In the genomic region with DNA sequence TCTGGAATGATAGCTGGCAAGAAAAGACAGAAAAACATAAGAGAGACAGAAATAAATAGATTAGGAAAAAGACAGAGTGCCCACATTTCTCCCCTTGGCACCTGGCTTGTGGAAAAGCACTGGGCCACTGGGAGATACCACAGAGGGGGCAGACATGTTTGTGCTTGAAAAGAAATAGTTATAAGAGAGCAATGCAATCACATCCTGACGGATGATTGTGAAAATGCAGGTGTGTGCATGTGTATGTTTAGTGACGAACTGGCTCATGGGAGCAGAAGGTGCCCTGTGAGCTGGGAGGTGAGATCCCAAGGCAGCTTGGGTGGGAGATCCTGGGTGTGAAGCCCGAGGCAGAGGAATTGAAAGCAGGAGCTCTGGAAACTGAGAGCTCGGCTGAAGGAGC, we compare ENCODE assay signal across 19 cellular contexts.
DNase-seq lines count a peak whose midpoint lies in the region; ATAC-seq, FAIRE-seq and TF ChIP-seq lines count a peak whose summit lies in the region.
"Had no signal": no experiment of that assay in that cellular context is flagged by ENCODE, and none has a peak within 500 bp of the region (broad histone marks: within the 10 kb centered on the region; RNA-seq: fewer than 3 reads in every experiment).

No MANE protein-coding gene starts in this region.

- H2BK12ac ChIP-seq in neuronal stem cell (ENCODE audit: low read length): no peak overlapping the region

- CTCF ChIA-PET in RWPE1 (lab: Yijun Ruan, JAX): no interaction called here

- H3K36me3 ChIP-seq in bronchial epithelial cell (ENCODE audit: control insufficient read depth, insufficient read depth, low read length): no peaks in the 10 kb centered on the region
- H3K36me3 ChIP-seq in neuronal stem cell (replicated peaks in 1 of 2; ENCODE audit: control insufficient read depth in 2 of 2, insufficient read depth in 2 of 2, low read length in 2 of 2): no peaks in the 10 kb centered on the region
- H3K36me3 ChIP-seq: BLaER1 treated with 17β-estradiol and CSF1 and Interleukin-3, amounts not matched to agents 10 nM and 100 nM had no signal

- no peak overlapping the region for H2BK15ac ChIP-seq in neuronal stem cell (ENCODE audit: low read length)

- DNase-seq in RWPE1 (ENCODE audit: low spot score) (no peak), bronchial epithelial cell (ENCODE audit: low read depth) (peak; percentile 80), neuronal stem cell (ENCODE audit: low spot score) (no peak), Ammon's horn (ENCODE audit: low spot score) (no peak), Right ventricle myocardium superior (no peak), COR-L47 (lab: John Stamatoyannopoulos, UW) (no peak)
- DNase-seq: 8988T; CD8-positive, alpha-beta T cell; DMS 273 treated with DMSO at 0.1 percent for 48 hours; DMS53; DND-41; EL; HCEC 1CT had no signal

- H2AK5ac ChIP-seq in neuronal stem cell (ENCODE audit: low read depth, low read length): no peak overlapping the region

- ATAC-seq in Right ventricle myocardium superior (ENCODE audit: poor library complexity): no peak
- ATAC-seq: CD8-positive, alpha-beta T cell; GM12878; GM23338 had no signal

- WGBS in neuronal stem cell (ENCODE audit: extremely low coverage in 2 of 2, insufficient read length in 2 of 2, insufficient replicate concordance in 1 of 2), 2 donors: no CpG with 5 or more reads among the region's 4 CpGs

- no peak overlapping the region for H2BK120ac ChIP-seq in neuronal stem cell (ENCODE audit: low read depth, low read length)

- H3K79me1 ChIP-seq in neuronal stem cell (ENCODE audit: low read depth, low read length): peaks cover 1% of the 10 kb centered on the region

- H2BK5ac ChIP-seq in neuronal stem cell (ENCODE audit: low read length): no peak overlapping the region

- H3K4me2 ChIP-seq in neuronal stem cell (ENCODE audit: insufficient read depth, low read length, poor library complexity, severe bottlenecking): no peak overlapping the region
- H3K4me2 ChIP-seq: GM23338 had no signal

- FAIRE-seq in bronchial epithelial cell (lab: Jason Lieb, UNC) (no peak), islet of Langerhans (lab: Jason Lieb, UNC) (peak; percentile 13)
- FAIRE-seq: GM12878, GM19239, H54 had no signal

- TF ChIP-seq CTCF in RWPE1 (conservative IDR thresholded peaks at IDR 0.05; ENCODE audit: low read depth) (no peak), bronchial epithelial cell (IDR thresholded peaks at IDR 0.05; ENCODE audit: insufficient read depth, low read length, severe bottlenecking) (no peak)

- H4K8ac ChIP-seq in neuronal stem cell (ENCODE audit: low read depth, low read length): no peak overlapping the region

- H3K9ac ChIP-seq in neuronal stem cell (ENCODE audit: low read depth, low read length, poor library complexity): no peak overlapping the region
- H3K9ac ChIP-seq: BLaER1 treated with 17β-estradiol and CSF1 and Interleukin-3, amounts not matched to agents 10 nM and 100 nM had no signal

- POLR2A ChIA-PET in RWPE1 (lab: Yijun Ruan, JAX; ENCODE audit: low non-redundant PET): no interaction called here

- no peak overlapping the region for H3K23ac ChIP-seq in neuronal stem cell (ENCODE audit: low read depth, low read length, poor library complexity)

- intact Hi-C loops in Right ventricle myocardium superior (cut with DNase I): no loop called here

- no peak overlapping the region for H2AFZ ChIP-seq in neuronal stem cell (ENCODE audit: low read length)
- H2AFZ ChIP-seq: GM23338 had no signal

- H3K27ac ChIP-seq in RWPE1: peak overlapping the region; percentile 53; the same call in 1 of the 2 replicates
- no peak overlapping the region for H3K27ac ChIP-seq in neuronal stem cell (replicated peaks; ENCODE audit: low read length)
- H3K27ac ChIP-seq: BLaER1 treated with 17β-estradiol and CSF1 and Interleukin-3, amounts not matched to agents 10 nM and 100 nM had no signal

- H3K4me3 ChIP-seq in bronchial epithelial cell (ENCODE audit: low read depth, low read length) (no peak overlapping the region), neuronal stem cell (ENCODE audit: low read length in 2 of 2) (no peak overlapping the region)
- H3K4me3 ChIP-seq: BLaER1 treated with 17β-estradiol and CSF1 and Interleukin-3, amounts not matched to agents 10 nM and 100 nM; GM12878; GM23338 had no signal

- no peaks in the 10 kb centered on the region for H3K9me3 ChIP-seq in neuronal stem cell (replicated peaks in 1 of 2; ENCODE audit: control insufficient read depth in 2 of 2, insufficient read depth in 1 of 2, low read depth in 1 of 2, low read length in 2 of 2)

- no peak overlapping the region for H3K4ac ChIP-seq in neuronal stem cell (ENCODE audit: low read length)

- no peak overlapping the region for H3K14ac ChIP-seq in neuronal stem cell (ENCODE audit: low read length)

- H3K27me3 ChIP-seq in bronchial epithelial cell (ENCODE audit: control insufficient read depth, insufficient read depth, low read length) (no peaks in the 10 kb centered on the region), neuronal stem cell (ENCODE audit: control insufficient read depth in 3 of 3, insufficient read depth in 3 of 3, low read depth in 1 of 3, low read length in 3 of 3) (peaks cover 0 to 3% (median 0%) of the 10 kb centered on the region in 3 experiments)

- H3K18ac ChIP-seq in neuronal stem cell (ENCODE audit: low read length): peak overlapping the region; percentile 48

- no peak overlapping the region for H4K91ac ChIP-seq in neuronal stem cell (ENCODE audit: low read depth, low read length, poor library complexity)

- H3K4me1 ChIP-seq in neuronal stem cell (ENCODE audit: control insufficient read depth in 2 of 2, insufficient read depth in 1 of 2, low read depth in 1 of 2, low read length in 2 of 2): peaks cover 6 to 18% of the 10 kb centered on the region in 2 donors
